ENCODE assay signal across 8 cellular contexts in the genomic region with DNA sequence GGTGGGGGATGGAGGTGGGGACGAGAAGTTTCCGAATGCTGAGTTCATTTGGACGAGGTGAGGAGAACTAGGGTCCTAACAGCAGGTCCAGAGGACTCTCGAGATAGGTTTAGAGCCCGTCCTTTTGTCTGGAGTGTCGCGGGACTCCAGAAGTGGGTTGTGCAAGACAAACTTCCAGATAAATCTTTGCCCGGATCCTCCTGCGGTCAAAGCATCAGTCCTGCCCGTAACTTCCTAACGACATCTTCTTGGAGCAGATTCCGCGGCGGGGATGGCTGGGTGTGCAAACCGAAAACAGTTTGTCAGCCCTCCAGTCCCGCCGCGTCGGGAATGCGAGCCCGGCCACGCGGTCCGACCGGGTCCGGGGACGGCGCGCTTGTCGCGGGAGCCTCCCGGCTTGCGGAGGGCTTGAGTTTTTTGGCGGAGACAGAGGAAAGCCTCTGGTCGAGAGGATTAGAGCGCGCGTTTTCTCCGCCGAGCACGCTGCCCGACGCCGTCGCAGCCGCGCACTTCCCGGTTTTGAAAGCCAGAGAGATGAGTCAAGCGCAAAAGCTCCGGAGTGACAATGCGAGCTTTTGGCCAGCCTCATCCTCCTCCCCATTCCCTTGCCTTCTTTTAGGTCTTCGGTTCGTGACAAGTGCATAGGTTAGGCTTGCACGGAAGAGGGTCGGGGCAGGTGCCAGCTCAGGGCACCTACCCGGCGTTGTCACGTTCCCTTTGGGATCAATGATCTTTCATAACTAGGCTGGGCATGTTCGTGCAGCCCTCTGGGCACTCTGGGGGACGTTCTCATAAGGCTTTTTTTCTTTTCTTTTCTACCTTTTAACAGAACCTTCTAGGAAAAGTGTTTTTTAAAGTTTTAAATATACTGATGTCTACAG.
DNase-seq lines count a peak whose midpoint lies in the region; ATAC-seq and TF ChIP-seq lines count a peak whose summit lies in the region.

No MANE protein-coding gene starts in this region.

- WGBS in thyroid gland, 2 donors: 5% methylated on average over 33 to 54 of the region's 60 CpGs

- peaks cover 8% of the 10 kb centered on the region for H3K27me3 ChIP-seq in thyroid gland

- no peaks in the 10 kb centered on the region for H3K36me3 ChIP-seq in thyroid gland

- peak; percentile 31 for ATAC-seq in GM19023 (IDR thresholded peaks at IDR 0.05; ENCODE audit: unreplicated experiment)
- peak; percentile 55 for ATAC-seq in natural killer cell treated with Interleukin-12 subunit alpha and Interleukin-12 subunit beta and Interleukin-15 and Interleukin-18, amount 100 ng/mL, for 72 hours
- ATAC-seq in GM19467 (IDR thresholded peaks at IDR 0.05; ENCODE audit: unreplicated experiment): no peak

- no peaks in the 10 kb centered on the region for H3K4me1 ChIP-seq in thyroid gland

- intact Hi-C loops in activated T-helper 1 cell treated with anti-CD3 and anti-CD28 coated beads, Interleukin-12 subunit alpha, Interleukin-12 subunit beta, Interleukin-2, Interleukin-4 antibody, amounts not matched to agents 30 ng/mL and 10 ng/mL and 1 ng/mL, durations not matched to agents 14 hours and 24 hours and 36 hours (cut with micrococcal nuclease): loop anchor here (1.0 to 5.0 kb wide), 7 partner anchors 169 to 562 kb away; no protein-coding TSS in a partner anchor
- intact Hi-C loops in thyroid gland (cut with DNase I): no loop called here

- no peaks in the 10 kb centered on the region for H3K9me3 Mint-ChIP-seq in activated T-helper 1 cell treated with anti-CD3 and anti-CD28 coated beads, Interleukin-12 subunit alpha, Interleukin-12 subunit beta, Interleukin-2, Interleukin-4 antibody, amounts not matched to agents 30 ng/mL and 10 ng/mL and 1 ng/mL, durations not matched to agents 14 hours and 24 hours and 36 hours
- no peaks in the 10 kb centered on the region for H3K9me3 Mint-ChIP-seq in natural killer cell treated with Interleukin-12 subunit alpha and Interleukin-12 subunit beta and Interleukin-15 and Interleukin-18, amount 100 ng/mL, for 72 hours

- H3K4me3 ChIP-seq in thyroid gland (replicated peaks in 1 of 3): peak overlapping the region; percentile 39 to 58 (median 45)

- TF ChIP-seq CTCF in 22Rv1 (IDR thresholded peaks at IDR 0.05) (no peak), thyroid gland (IDR thresholded peaks at IDR 0.05) (no peak)

- peaks cover 21% of the 10 kb centered on the region for H3K27me3 Mint-ChIP-seq in activated T-helper 1 cell treated with anti-CD3 and anti-CD28 coated beads, Interleukin-12 subunit alpha, Interleukin-12 subunit beta, Interleukin-2, Interleukin-4 antibody, amounts not matched to agents 30 ng/mL and 10 ng/mL and 1 ng/mL, durations not matched to agents 14 hours and 24 hours and 36 hours (ENCODE audit: insufficient read depth)
- H3K27me3 Mint-ChIP-seq in natural killer cell treated with Interleukin-12 subunit alpha and Interleukin-12 subunit beta and Interleukin-15 and Interleukin-18, amount 100 ng/mL, for 72 hours: peaks cover 26 to 45% of the 10 kb centered on the region in 2 donors

- H3K27ac ChIP-seq in 22Rv1 (peak overlapping the region; percentile 51), thyroid gland (peak overlapping the region; percentile 69 to 84 (median 80))

- H3K4me3 Mint-ChIP-seq in activated T-helper 1 cell treated with anti-CD3 and anti-CD28 coated beads, Interleukin-12 subunit alpha, Interleukin-12 subunit beta, Interleukin-2, Interleukin-4 antibody, amounts not matched to agents 30 ng/mL and 10 ng/mL and 1 ng/mL, durations not matched to agents 14 hours and 24 hours and 36 hours: peak overlapping the region; percentile 89
- peak overlapping the region; percentile 92 for H3K4me3 Mint-ChIP-seq in natural killer cell treated with Interleukin-12 subunit alpha and Interleukin-12 subunit beta and Interleukin-15 and Interleukin-18, amount 100 ng/mL, for 72 hours

- peak overlapping the region; percentile 96 for H3K27ac Mint-ChIP-seq in activated T-helper 1 cell treated with anti-CD3 and anti-CD28 coated beads, Interleukin-12 subunit alpha, Interleukin-12 subunit beta, Interleukin-2, Interleukin-4 antibody, amounts not matched to agents 30 ng/mL and 10 ng/mL and 1 ng/mL, durations not matched to agents 14 hours and 24 hours and 36 hours
- H3K27ac Mint-ChIP-seq in natural killer cell treated with Interleukin-12 subunit alpha and Interleukin-12 subunit beta and Interleukin-15 and Interleukin-18, amount 100 ng/mL, for 72 hours: peak overlapping the region; percentile 70 to 81

- no peaks in the 10 kb centered on the region for H3K9me3 ChIP-seq in thyroid gland

- DNase-seq in NOMO-1 treated with dmso at 0.1 percent for 144 hours (lab: John Stamatoyannopoulos, UW; ENCODE audit: unreplicated experiment): peak; percentile 43
- DNase-seq in activated T-helper 1 cell treated with anti-CD3 and anti-CD28 coated beads, Interleukin-12 subunit alpha, Interleukin-12 subunit beta, Interleukin-2, Interleukin-4 antibody, amounts not matched to agents 30 ng/mL and 10 ng/mL and 1 ng/mL, durations not matched to agents 14 hours and 24 hours and 36 hours (ENCODE audit: low spot score): peak; percentile 41
- peak; percentile 74 for DNase-seq in fibroblast of peridontal ligament (ENCODE audit: extremely low read depth)
- DNase-seq in natural killer cell treated with Interleukin-12 subunit alpha and Interleukin-12 subunit beta and Interleukin-15 and Interleukin-18, amount 100 ng/mL, for 72 hours (ENCODE audit: low spot score): no peak
- peak; percentile 37 to 41 for DNase-seq in thyroid gland

- TF ChIP-seq POLR2A in thyroid gland (IDR thresholded peaks at IDR 0.05): no peak

- peaks cover 4% of the 10 kb centered on the region for H3K36me3 Mint-ChIP-seq in activated T-helper 1 cell treated with anti-CD3 and anti-CD28 coated beads, Interleukin-12 subunit alpha, Interleukin-12 subunit beta, Interleukin-2, Interleukin-4 antibody, amounts not matched to agents 30 ng/mL and 10 ng/mL and 1 ng/mL, durations not matched to agents 14 hours and 24 hours and 36 hours (ENCODE audit: low read depth)
- H3K36me3 Mint-ChIP-seq in natural killer cell treated with Interleukin-12 subunit alpha and Interleukin-12 subunit beta and Interleukin-15 and Interleukin-18, amount 100 ng/mL, for 72 hours: peaks cover 5% of the 10 kb centered on the region

- H3K4me1 Mint-ChIP-seq in activated T-helper 1 cell treated with anti-CD3 and anti-CD28 coated beads, Interleukin-12 subunit alpha, Interleukin-12 subunit beta, Interleukin-2, Interleukin-4 antibody, amounts not matched to agents 30 ng/mL and 10 ng/mL and 1 ng/mL, durations not matched to agents 14 hours and 24 hours and 36 hours (ENCODE audit: low read depth): peaks cover 59% of the 10 kb centered on the region
- peaks cover 27 to 32% of the 10 kb centered on the region in 2 donors for H3K4me1 Mint-ChIP-seq in natural killer cell treated with Interleukin-12 subunit alpha and Interleukin-12 subunit beta and Interleukin-15 and Interleukin-18, amount 100 ng/mL, for 72 hours (ENCODE audit: low read depth in 2 of 2)
